Comparison of ENCODE assay signal across 1 cellular context in genomic region chr10:86266446-86267242, GRCh38.
TF ChIP-seq lines count a peak whose summit lies in the region.

No MANE protein-coding gene starts in this region.

TF ChIP-seq in SK-N-SH, 30 proteins besides CTCF, POLR2A, EP300 and RAD21 (continued from another document):
- TF ChIP-seq PBX3 (IDR thresholded peaks at IDR 0.05) (no peak), MEF2A (IDR thresholded peaks at IDR 0.05; ENCODE audit: borderline replicate concordance, low read depth) (no peak), ZBTB33 (IDR thresholded peaks at IDR 0.05; ENCODE audit: borderline replicate concordance, low read depth) (no peak), YY1 (IDR thresholded peaks at IDR 0.05; ENCODE audit: low read depth) (no peak), SMC3 (IDR thresholded peaks at IDR 0.05; ENCODE audit: low read depth, low read length) (no peak)
